13 cellular contexts compared by ENCODE assay signal in the genomic region with DNA sequence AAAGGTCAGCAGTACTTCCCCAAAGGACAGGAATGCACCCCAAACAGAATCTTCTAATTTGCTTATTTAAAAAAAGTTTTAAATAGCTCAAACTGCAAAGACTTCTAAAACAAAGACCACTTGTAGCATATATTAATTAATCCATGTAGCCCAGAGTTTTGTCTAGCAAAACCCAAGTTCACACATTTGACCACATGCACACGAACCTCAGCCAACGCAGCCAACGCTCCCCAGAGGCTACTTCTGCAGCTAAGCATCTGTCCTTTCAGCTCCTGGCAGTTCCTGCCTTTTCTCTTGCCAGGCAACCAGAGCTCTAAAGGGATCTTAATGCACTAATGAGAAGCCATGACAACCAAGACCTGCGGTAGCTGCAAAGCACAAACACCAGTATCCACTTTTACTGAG.
DNase-seq lines count a peak whose midpoint lies in the region; ATAC-seq and TF ChIP-seq lines count a peak whose summit lies in the region.
"Had no signal": no experiment of that assay in that cellular context is flagged by ENCODE, and none has a peak within 500 bp of the region (broad histone marks: within the 10 kb centered on the region; RNA-seq: fewer than 3 reads in every experiment).

No MANE protein-coding gene starts in this region.

- TF ChIP-seq POLR2A in sigmoid colon (IDR thresholded peaks at IDR 0.05) = no peak

- POLR2A ChIA-PET in activated CD8-positive, alpha-beta T cell treated with anti-CD3 and anti-CD28 coated beads for 36 hours (lab: Charles Lee) = no interaction called here

- H3K27ac ChIP-seq in sigmoid colon = peak overlapping the region in 2 of 4 donors; percentile 24 to 35
- H3K27ac ChIP-seq: coronary artery, HL-60 had no signal

- no peak overlapping the region for H3K27ac Mint-ChIP-seq in activated CD8-positive, alpha-beta T cell treated with anti-CD3 and anti-CD28 coated beads for 36 hours
- H3K27ac Mint-ChIP-seq: activated CD4-positive, alpha-beta memory T cell treated with anti-CD3 and anti-CD28 coated beads for 36 hours; activated naive CD4-positive, alpha-beta T cell treated with anti-CD3 and anti-CD28 coated beads, Interleukin-2, amount 50 U/mL, for 24 hours had no signal

- H3K36me3 ChIP-seq in sigmoid colon = no peaks in the 10 kb centered on the region

- H3K4me3 Mint-ChIP-seq in activated CD8-positive, alpha-beta T cell treated with anti-CD3 and anti-CD28 coated beads for 36 hours = no peak overlapping the region
- H3K4me3 Mint-ChIP-seq: activated CD4-positive, alpha-beta memory T cell treated with anti-CD3 and anti-CD28 coated beads for 36 hours; activated naive CD4-positive, alpha-beta T cell treated with anti-CD3 and anti-CD28 coated beads, Interleukin-2, amount 50 U/mL, for 24 hours had no signal

- H3K27me3 Mint-ChIP-seq in activated CD8-positive, alpha-beta T cell treated with anti-CD3 and anti-CD28 coated beads for 36 hours = no peaks in the 10 kb centered on the region
- H3K27me3 Mint-ChIP-seq: activated CD4-positive, alpha-beta memory T cell treated with anti-CD3 and anti-CD28 coated beads for 36 hours; activated naive CD4-positive, alpha-beta T cell treated with anti-CD3 and anti-CD28 coated beads, Interleukin-2, amount 50 U/mL, for 24 hours had no signal

- H3K36me3 Mint-ChIP-seq in activated CD8-positive, alpha-beta T cell treated with anti-CD3 and anti-CD28 coated beads for 36 hours (ENCODE audit: low read depth) = peaks cover 10% of the 10 kb centered on the region

- no peaks in the 10 kb centered on the region for H3K27me3 ChIP-seq in sigmoid colon

- TF ChIP-seq EP300 in sigmoid colon (IDR thresholded peaks at IDR 0.05) = no peak

- 63 to 82% methylated on average over 4 of the region's 4 CpGs for WGBS in sigmoid colon, 2 donors

- TF ChIP-seq CTCF in activated CD8-positive, alpha-beta T cell treated with anti-CD3 and anti-CD28 coated beads for 36 hours (IDR thresholded peaks at IDR 0.05) = no peak
- TF ChIP-seq CTCF in sigmoid colon (IDR thresholded peaks at IDR 0.05) = no peak

- ATAC-seq in GM21717 (IDR thresholded peaks at IDR 0.05; ENCODE audit: unreplicated experiment) = no peak
- ATAC-seq in activated CD8-positive, alpha-beta T cell treated with anti-CD3 and anti-CD28 coated beads for 36 hours = no peak

- peaks cover 10% of the 10 kb centered on the region for H3K9me3 Mint-ChIP-seq in activated CD8-positive, alpha-beta T cell treated with anti-CD3 and anti-CD28 coated beads for 36 hours
- H3K9me3 Mint-ChIP-seq: activated naive CD4-positive, alpha-beta T cell treated with anti-CD3 and anti-CD28 coated beads, Interleukin-2, amount 50 U/mL, for 24 hours had no signal

- peaks cover 0 to 41% (median 27%) of the 10 kb centered on the region in 4 donors for H3K4me1 ChIP-seq in sigmoid colon

- DNase-seq in NCI-H1436 (lab: John Stamatoyannopoulos, UW) = peak; percentile 21
- no peak for DNase-seq in NCI-H1436 treated with DMSO at 0.1 percent for 48 hours (lab: John Stamatoyannopoulos, UW)
- peak; percentile 91 to 96 for DNase-seq in NCI-H446 (lab: John Stamatoyannopoulos, UW)
- DNase-seq in fibroblast of the conjunctiva (ENCODE audit: low read depth) = peak; percentile 27
- DNase-seq in putamen (ENCODE audit: low spot score) = peak; percentile 24
- DNase-seq in activated CD8-positive, alpha-beta T cell treated with anti-CD3 and anti-CD28 coated beads for 36 hours = no peak
- no peak for DNase-seq in sigmoid colon
- DNase-seq: activated CD4-positive, alpha-beta memory T cell treated with anti-CD3 and anti-CD28 coated beads for 36 hours; DMS53 had no signal

- no peaks in the 10 kb centered on the region for H3K9me3 ChIP-seq in sigmoid colon

- intact Hi-C loops in activated CD8-positive, alpha-beta T cell treated with anti-CD3 and anti-CD28 coated beads for 36 hours (cut with micrococcal nuclease) = loop anchor here (2.0 to 10.0 kb wide), 2 partner anchors 117 to 167 kb away; no protein-coding TSS in a partner anchor
- intact Hi-C loops in sigmoid colon (cut with DNase I) = loop anchor here (2.0 to 5.0 kb wide), 4 partner anchors 56 to 256 kb away; no protein-coding TSS in a partner anchor

- peaks cover 15% of the 10 kb centered on the region for H3K4me1 Mint-ChIP-seq in activated CD8-positive, alpha-beta T cell treated with anti-CD3 and anti-CD28 coated beads for 36 hours (ENCODE audit: low read depth)

- CTCF ChIA-PET in activated CD8-positive, alpha-beta T cell treated with anti-CD3 and anti-CD28 coated beads for 36 hours (lab: Charles Lee) = interaction anchor here (0.8 to 11.8 kb wide), 17 partner anchors 10 to 303 kb away, joined by 3 to 147 read pairs (median 4); no protein-coding TSS in a partner anchor

- no peak overlapping the region for H3K4me3 ChIP-seq in sigmoid colon
- H3K4me3 ChIP-seq: coronary artery had no signal

Comparison
In these comparisons a context has a peak if more than half of its experiments do, and no peak if none do; other contexts are left out.
1. DNase-seq: peak in NCI-H1436 (single experiment), NCI-H446 (2 of 2), fibroblast of the conjunctiva (single experiment) and putamen (single experiment); none in NCI-H1436 treated with DMSO at 0.1 percent for 48 hours (single experiment), activated CD8-positive, alpha-beta T cell treated with anti-CD3 and anti-CD28 coated beads for 36 hours (single experiment) and sigmoid colon (single experiment).